ENCODE assay signal across 31 cellular contexts in genomic region chr3:18466136-18466535, GRCh38. TPM values are rescaled to one million over a fixed set of nuclear protein-coding genes. Genes with fewer than 3 reads are reported as not detected.
DNase-seq lines count a peak whose midpoint lies in the region; ATAC-seq and TF ChIP-seq lines count a peak whose summit lies in the region.
"Had no signal": no experiment of that assay in that cellular context is flagged by ENCODE, and none has a peak within 500 bp of the region (broad histone marks: within the 10 kb centered on the region; RNA-seq: fewer than 3 reads in every experiment).

No MANE protein-coding gene starts in this region.

- ATAC-seq in activated T-cell treated with anti-CD3 and anti-CD28 coated beads, Interleukin-2, amount 50 U/mL, for 72 hours (replicated peaks in 1 of 2): no peak
- ATAC-seq in natural killer cell (peak in 2 of 3 donors; percentile 64 to 83), SK-N-SH treated with all-trans-retinoic acid at 6 μM for 48 hours (no peak)
- no peak for ATAC-seq in natural killer cell treated with Interleukin-12 subunit alpha and Interleukin-12 subunit beta and Interleukin-15 and Interleukin-18, amount 100 ng/mL, for 72 hours
- no peak for ATAC-seq in activated naive CD4-positive, alpha-beta T cell treated with anti-CD3 and anti-CD28 coated beads, Interleukin-2, amount 50 U/mL, for 72 hours
- ATAC-seq: A549; CD8-positive, alpha-beta T cell had no signal

- H3K4me3 Mint-ChIP-seq in activated T-cell treated with anti-CD3 and anti-CD28 coated beads, Interleukin-2, amount 50 U/mL, for 72 hours: no peak overlapping the region
- H3K4me3 Mint-ChIP-seq in immature natural killer cell: peak overlapping the region; percentile 38 to 80 (median 48)
- peak overlapping the region; percentile 45 for H3K4me3 Mint-ChIP-seq in natural killer cell
- H3K4me3 Mint-ChIP-seq in natural killer cell treated with Interleukin-12 subunit alpha and Interleukin-12 subunit beta and Interleukin-15 and Interleukin-18, amount 100 ng/mL, for 72 hours: peak overlapping the region; percentile 3
- H3K4me3 Mint-ChIP-seq: B cell; CD14-positive monocyte; CD4-positive, alpha-beta memory T cell; CD4-positive, alpha-beta T cell; CD4-positive, CD25-positive, alpha-beta regulatory T cell; CD8-positive, alpha-beta memory T cell; CD8-positive, alpha-beta T cell had no signal

- peaks cover 6% of the 10 kb centered on the region for H3K4me1 Mint-ChIP-seq in activated T-cell treated with anti-CD3 and anti-CD28 coated beads, Interleukin-2, amount 50 U/mL, for 72 hours (ENCODE audit: low read depth)
- H3K4me1 Mint-ChIP-seq in immature natural killer cell (peaks cover 25 to 46% of the 10 kb centered on the region in 2 donors), natural killer cell (peaks cover 27 to 28% of the 10 kb centered on the region in 2 donors)
- peaks cover 22 to 29% of the 10 kb centered on the region in 2 donors for H3K4me1 Mint-ChIP-seq in natural killer cell treated with Interleukin-12 subunit alpha and Interleukin-12 subunit beta and Interleukin-15 and Interleukin-18, amount 100 ng/mL, for 72 hours (ENCODE audit: low read depth in 2 of 2)
- H3K4me1 Mint-ChIP-seq: B cell; CD4-positive, CD25-positive, alpha-beta regulatory T cell had no signal

- peaks cover 35 to 69% of the 10 kb centered on the region in 2 donors for H3K36me3 Mint-ChIP-seq in activated T-cell treated with anti-CD3 and anti-CD28 coated beads, Interleukin-2, amount 50 U/mL, for 72 hours (ENCODE audit: insufficient read depth in 2 of 2)
- H3K36me3 Mint-ChIP-seq in immature natural killer cell: peaks cover 40 to 72% (median 69%) of the 10 kb centered on the region in 3 donors
- H3K36me3 Mint-ChIP-seq in natural killer cell: peaks cover 25% of the 10 kb centered on the region
- H3K36me3 Mint-ChIP-seq in natural killer cell treated with Interleukin-12 subunit alpha and Interleukin-12 subunit beta and Interleukin-15 and Interleukin-18, amount 100 ng/mL, for 72 hours: peaks cover 68% of the 10 kb centered on the region
- H3K36me3 Mint-ChIP-seq in activated naive CD4-positive, alpha-beta T cell treated with anti-CD3 and anti-CD28 coated beads, Interleukin-2, amount 50 U/mL, for 72 hours: peaks cover 48 to 80% of the 10 kb centered on the region in 2 donors

- H3K27ac Mint-ChIP-seq in activated T-cell treated with anti-CD3 and anti-CD28 coated beads, Interleukin-2, amount 50 U/mL, for 72 hours: peak overlapping the region; percentile 61
- H3K27ac Mint-ChIP-seq in immature natural killer cell: peak overlapping the region in 2 of 6 donors; percentile 46 to 52
- H3K27ac Mint-ChIP-seq in natural killer cell: no peak overlapping the region
- H3K27ac Mint-ChIP-seq in natural killer cell treated with Interleukin-12 subunit alpha and Interleukin-12 subunit beta and Interleukin-15 and Interleukin-18, amount 100 ng/mL, for 72 hours: no peak overlapping the region
- no peak overlapping the region for H3K27ac Mint-ChIP-seq in activated naive CD4-positive, alpha-beta T cell treated with anti-CD3 and anti-CD28 coated beads, Interleukin-2, amount 50 U/mL, for 72 hours
- H3K27ac Mint-ChIP-seq: B cell; CD4-positive, alpha-beta memory T cell; CD4-positive, alpha-beta T cell; CD4-positive, CD25-positive, alpha-beta regulatory T cell; CD8-positive, alpha-beta T cell had no signal

- no peaks in the 10 kb centered on the region for H3K27me3 Mint-ChIP-seq in activated T-cell treated with anti-CD3 and anti-CD28 coated beads, Interleukin-2, amount 50 U/mL, for 72 hours (ENCODE audit: low read depth)
- peaks cover 0 to 4% (median 4%) of the 10 kb centered on the region in 3 donors for H3K27me3 Mint-ChIP-seq in immature natural killer cell (ENCODE audit: low read depth in 3 of 3)
- H3K27me3 Mint-ChIP-seq in natural killer cell (ENCODE audit: low read depth in 2 of 2): peaks cover 3 to 9% of the 10 kb centered on the region in 2 donors
- no peaks in the 10 kb centered on the region for H3K27me3 Mint-ChIP-seq in natural killer cell treated with Interleukin-12 subunit alpha and Interleukin-12 subunit beta and Interleukin-15 and Interleukin-18, amount 100 ng/mL, for 72 hours
- H3K27me3 Mint-ChIP-seq: B cell; CD4-positive, alpha-beta memory T cell; CD4-positive, alpha-beta T cell; CD4-positive, CD25-positive, alpha-beta regulatory T cell had no signal

- no peak for DNase-seq in activated T-cell treated with anti-CD3 and anti-CD28 coated beads, Interleukin-2, amount 50 U/mL, for 72 hours
- no peak for DNase-seq in activated T-cell treated with anti-CD3 and anti-CD28 coated beads, Interleukin-2, amount 50 U/mL, for 1 hour
- DNase-seq in immature natural killer cell: peak; percentile 26 to 41 (median 29)
- no peak for DNase-seq in natural killer cell
- no peak for DNase-seq in natural killer cell treated with Interleukin-12 subunit alpha and Interleukin-12 subunit beta and Interleukin-15 and Interleukin-18, amount 100 ng/mL, for 72 hours (ENCODE audit: low spot score)
- DNase-seq in activated naive CD4-positive, alpha-beta T cell treated with anti-CD3 and anti-CD28 coated beads, Interleukin-2, amount 50 U/mL, for 72 hours (ENCODE audit: low spot score in 2 of 2): no peak
- no peak for DNase-seq in middle frontal gyrus (ENCODE audit: extremely low spot score, low spot score)
- DNase-seq: 8988T; ACHN; AML-193; BE2C; C1 segment of cervical spinal cord; Caco-2; Calu3; CD4-positive, alpha-beta memory T cell; CD4-positive, alpha-beta T cell; CD4-positive, CD25-positive, alpha-beta regulatory T cell; CD8-positive, alpha-beta memory T cell; CD8-positive, alpha-beta T cell; COR-L47; DMS 273 treated with DMSO at 0.1 percent for 48 hours; DMS153; DMS53; DMS79; DMS79 treated with DMSO at 0.1 percent for 48 hours; DND-41; EL had no signal

- peaks cover 3 to 9% of the 10 kb centered on the region in 2 donors for H3K9me3 Mint-ChIP-seq in activated T-cell treated with anti-CD3 and anti-CD28 coated beads, Interleukin-2, amount 50 U/mL, for 72 hours
- H3K9me3 Mint-ChIP-seq in immature natural killer cell (peaks cover 0 to 7% (median 6%) of the 10 kb centered on the region in 6 donors), natural killer cell (peaks cover 0 to 3% of the 10 kb centered on the region in 2 donors)
- peaks cover 4% of the 10 kb centered on the region for H3K9me3 Mint-ChIP-seq in natural killer cell treated with Interleukin-12 subunit alpha and Interleukin-12 subunit beta and Interleukin-15 and Interleukin-18, amount 100 ng/mL, for 72 hours
- peaks cover 8 to 13% of the 10 kb centered on the region in 2 donors for H3K9me3 Mint-ChIP-seq in activated naive CD4-positive, alpha-beta T cell treated with anti-CD3 and anti-CD28 coated beads, Interleukin-2, amount 50 U/mL, for 72 hours

- TF ChIP-seq CTCF in natural killer cell (IDR thresholded peaks at IDR 0.05): no peak

- intact Hi-C loops in natural killer cell (cut with micrococcal nuclease): no loop called here

TF ChIP-seq in SK-N-SH treated with all-trans-retinoic acid at 6 μM for 48 hours, 23 proteins besides CTCF, POLR2A, EP300 and RAD21 (continues in another document):
- TF ChIP-seq GLIS3 (CRISPR knock-in tag; IDR thresholded peaks at IDR 0.05) (no peak), ZNF565 (CRISPR knock-in tag; conservative IDR thresholded peaks at IDR 0.05; ENCODE audit: low read depth) (no peak), RARB (CRISPR knock-in tag; IDR thresholded peaks at IDR 0.05) (no peak), ISL1 (CRISPR knock-in tag; IDR thresholded peaks at IDR 0.05) (no peak), POU6F1 (CRISPR knock-in tag; IDR thresholded peaks at IDR 0.05; ENCODE audit: borderline replicate concordance, low read depth) (no peak), ZC3H10 (CRISPR knock-in tag; IDR thresholded peaks at IDR 0.05) (no peak), ZNF8 (CRISPR knock-in tag; IDR thresholded peaks at IDR 0.05) (no peak), PPARA (CRISPR knock-in tag; IDR thresholded peaks at IDR 0.05; ENCODE audit: borderline replicate concordance) (no peak), ESRRG (CRISPR knock-in tag; IDR thresholded peaks at IDR 0.05) (no peak), ZNF70 (CRISPR knock-in tag; IDR thresholded peaks at IDR 0.05) (no peak), TOX (CRISPR knock-in tag; IDR thresholded peaks at IDR 0.05; ENCODE audit: borderline replicate concordance) (no peak), OSR1 (CRISPR knock-in tag; IDR thresholded peaks at IDR 0.05) (no peak), ZFP3 (CRISPR knock-in tag; IDR thresholded peaks at IDR 0.05) (no peak)

RNA-seq across cellular contexts. Expression of gene SATB1, which starts 41.0 kb away (rescaled TPM):
- total RNA-seq in activated T-cell treated with anti-CD3 and anti-CD28 coated beads, Interleukin-2, amount 50 U/mL, for 72 hours: 100 to 1,000 TPM; 716 to 962 TPM
- polyA plus RNA-seq in immature natural killer cell: 10 to 100 TPM; 42.7 to 100.0 (median 76.0) TPM
- total RNA-seq in natural killer cell: 100 to 1,000 TPM; 137 to 162 (median 151) TPM
- 100 to 1,000 TPM; 401 to 512 TPM for total RNA-seq in natural killer cell treated with Interleukin-12 subunit alpha and Interleukin-12 subunit beta and Interleukin-15 and Interleukin-18, amount 100 ng/mL, for 72 hours
- 100 to 1,000 TPM; 279 to 444 TPM for total RNA-seq in activated naive CD4-positive, alpha-beta T cell treated with anti-CD3 and anti-CD28 coated beads, Interleukin-2, amount 50 U/mL, for 72 hours

Comparison
In these comparisons a context has a peak if more than half of its experiments do, and no peak if none do; other contexts are left out.
1. ATAC-seq: peak in natural killer cell (2 of 3); none in activated T-cell treated with anti-CD3 and anti-CD28 coated beads, Interleukin-2, amount 50 U/mL, for 72 hours (0 of 2), natural killer cell treated with Interleukin-12 subunit alpha and Interleukin-12 subunit beta and Interleukin-15 and Interleukin-18, amount 100 ng/mL, for 72 hours (0 of 2), activated naive CD4-positive, alpha-beta T cell treated with anti-CD3 and anti-CD28 coated beads, Interleukin-2, amount 50 U/mL, for 72 hours (0 of 2) and SK-N-SH treated with all-trans-retinoic acid at 6 μM for 48 hours (single experiment).
2. DNase-seq: peak in immature natural killer cell (3 of 3); none in activated T-cell treated with anti-CD3 and anti-CD28 coated beads, Interleukin-2, amount 50 U/mL, for 72 hours (0 of 2), activated T-cell treated with anti-CD3 and anti-CD28 coated beads, Interleukin-2, amount 50 U/mL, for 1 hour (single experiment), natural killer cell (single experiment), natural killer cell treated with Interleukin-12 subunit alpha and Interleukin-12 subunit beta and Interleukin-15 and Interleukin-18, amount 100 ng/mL, for 72 hours (single experiment), activated naive CD4-positive, alpha-beta T cell treated with anti-CD3 and anti-CD28 coated beads, Interleukin-2, amount 50 U/mL, for 72 hours (0 of 2) and middle frontal gyrus (single experiment).
3. H3K4me3 Mint-ChIP-seq: peak in immature natural killer cell (5 of 5), natural killer cell (single experiment) and natural killer cell treated with Interleukin-12 subunit alpha and Interleukin-12 subunit beta and Interleukin-15 and Interleukin-18, amount 100 ng/mL, for 72 hours (single experiment); none in activated T-cell treated with anti-CD3 and anti-CD28 coated beads, Interleukin-2, amount 50 U/mL, for 72 hours (0 of 2).